Comparison of ENCODE assay signal across 1 cellular context in the genomic region with DNA sequence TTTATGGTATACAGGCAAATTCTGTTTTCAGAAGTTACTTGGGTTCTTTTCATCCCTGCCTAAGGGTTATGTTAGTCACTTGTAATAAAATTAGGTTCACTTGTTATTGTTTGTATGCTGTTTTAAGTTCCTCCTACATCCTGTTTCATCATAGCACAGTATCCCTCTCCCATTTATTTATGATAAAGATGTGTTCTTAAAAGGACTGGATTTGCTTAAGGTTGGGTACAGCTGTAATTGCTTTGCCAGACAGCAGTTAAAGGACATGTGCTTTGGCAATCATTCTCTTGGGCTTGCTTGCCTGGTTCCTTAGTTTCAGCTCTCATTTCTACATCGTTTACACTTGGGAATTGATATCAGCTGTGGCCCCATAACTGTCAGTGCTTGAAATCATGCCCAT.
TF ChIP-seq lines count a peak whose summit lies in the region.

No MANE protein-coding gene starts in this region.

TF ChIP-seq in IMR-90, 13 proteins besides CTCF, POLR2A, EP300 and RAD21:
- TF ChIP-seq, protein P1, sequence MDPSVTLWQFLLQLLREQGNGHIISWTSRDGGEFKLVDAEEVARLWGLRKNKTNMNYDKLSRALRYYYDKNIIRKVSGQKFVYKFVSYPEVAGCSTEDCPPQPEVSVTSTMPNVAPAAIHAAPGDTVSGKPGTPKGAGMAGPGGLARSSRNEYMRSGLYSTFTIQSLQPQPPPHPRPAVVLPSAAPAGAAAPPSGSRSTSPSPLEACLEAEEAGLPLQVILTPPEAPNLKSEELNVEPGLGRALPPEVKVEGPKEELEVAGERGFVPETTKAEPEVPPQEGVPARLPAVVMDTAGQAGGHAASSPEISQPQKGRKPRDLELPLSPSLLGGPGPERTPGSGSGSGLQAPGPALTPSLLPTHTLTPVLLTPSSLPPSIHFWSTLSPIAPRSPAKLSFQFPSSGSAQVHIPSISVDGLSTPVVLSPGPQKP (IDR thresholded peaks at IDR 0.05; ENCODE audit: borderline replicate concordance, low read depth, low read length): no peak
- TF ChIP-seq USF2 (IDR thresholded peaks at IDR 0.05; ENCODE audit: low read depth, low read length) (no peak), MXI1 (IDR thresholded peaks at IDR 0.05; ENCODE audit: borderline replicate concordance, low read depth, low read length) (no peak), NFE2L2 (IDR thresholded peaks at IDR 0.05; ENCODE audit: low read depth, low read length) (no peak), CHD1 (IDR thresholded peaks at IDR 0.05; ENCODE audit: low read depth, low read length) (no peak), BHLHE40 (IDR thresholded peaks at IDR 0.05; ENCODE audit: low read depth, low read length) (no peak)
